30 cellular contexts compared by ENCODE assay signal in genomic region chr10:4894335-4894734, GRCh38.
"Had no signal": no experiment of that assay in that cellular context is flagged by ENCODE, and none has a peak within 500 bp of the region (broad histone marks: within the 10 kb centered on the region; RNA-seq: fewer than 3 reads in every experiment).

No MANE protein-coding gene starts in this region.

- H3K4me2 ChIP-seq: neural progenitor cell, smooth muscle cell had no signal

- ATAC-seq: left cardiac atrium; left lung; natural killer cell; psoas muscle; right lobe of liver; stimulated activated memory B cell treated with anti-CD40 and anti-IgM and Interleukin-4, amounts not matched to agents 10 μg/mL and 1 μg/mL and 100 μg/mL, for 72 hours; stimulated activated naive CD8-positive, alpha-beta T cell treated with anti-CD3 and anti-CD28 coated beads, Interleukin-15, amount 100 ng/mL, for 72 hours had no signal

- H3K9ac ChIP-seq: neural progenitor cell, parathyroid adenoma had no signal

- FAIRE-seq: keratinocyte had no signal

- H3K36me3 ChIP-seq: left lung, neural progenitor cell, neutrophil, thyroid gland, transverse colon, upper lobe of left lung, vagina had no signal

- H3K4me3 ChIP-seq: left lung, lung, neural progenitor cell, psoas muscle, right lobe of liver, smooth muscle cell, testis, thyroid gland, transverse colon, upper lobe of left lung, vagina had no signal

- H2AFZ ChIP-seq: neural progenitor cell, parathyroid adenoma had no signal

- H3K4me1 ChIP-seq: left lung, neural progenitor cell, parathyroid adenoma, psoas muscle, thyroid gland, transverse colon, upper lobe of left lung, vagina had no signal

- H3K79me2 ChIP-seq: parathyroid adenoma had no signal

- H3K9me3 ChIP-seq: left lung, neutrophil, psoas muscle, right lobe of liver, testis, thyroid gland, transverse colon, upper lobe of left lung, vagina had no signal

- H3K27me3 ChIP-seq: left lung, neural progenitor cell, neutrophil, right lobe of liver, testis, thyroid gland, transverse colon, upper lobe of left lung, vagina had no signal

- H3K27ac ChIP-seq: left lung, neural progenitor cell, neutrophil, parathyroid adenoma, psoas muscle, right lobe of liver, thyroid gland, transverse colon, upper lobe of left lung, vagina had no signal

- DNase-seq: hippocampal formation; kidney glomerular epithelial cell; left cardiac atrium; left lung; mesendoderm; naive B cell; natural killer cell; nephron progenitor cell; occipital lobe; psoas muscle; right lobe of liver; stimulated activated CD4-positive, alpha-beta T cell treated with anti-CD3 and anti-CD28 coated beads, Interleukin-1b, Interleukin-23, amount 100 ng/mL, for 48 hours; stimulated activated CD4-positive, alpha-beta T cell treated with anti-CD3 and anti-CD28 coated beads, Interleukin-2, amount 100 ng/mL, for 48 hours; stimulated activated CD4-positive, alpha-beta T cell treated with anti-CD3 and anti-CD28 coated beads, Interleukin-4, amount 100 ng/mL, for 4 hours; stimulated activated CD8-positive, alpha-beta memory T cell treated with anti-CD3 and anti-CD28 coated beads, Interleukin-4, amount 100 ng/mL, for 48 hours; stimulated activated naive CD4-positive, alpha-beta T cell treated with Interleukin-2 at 50 U/mL for 16 hours; stimulated activated naive CD8-positive, alpha-beta T cell treated with anti-CD3 and anti-CD28 coated beads, Interleukin-15, amount 100 ng/mL, for 72 hours; substantia nigra; testis; thyroid gland; transverse colon; upper lobe of left lung had no signal
